12 cellular contexts compared by ENCODE assay signal in genomic region chr7:2175514-2175913, GRCh38. TPM values are rescaled to one million over a fixed set of nuclear protein-coding genes. Genes with fewer than 3 reads are reported as not detected.
DNase-seq lines count a peak whose midpoint lies in the region; ATAC-seq and TF ChIP-seq lines count a peak whose summit lies in the region.
"Had no signal": no experiment of that assay in that cellular context is flagged by ENCODE, and none has a peak within 500 bp of the region (broad histone marks: within the 10 kb centered on the region; RNA-seq: fewer than 3 reads in every experiment).

No MANE protein-coding gene starts in this region.

- TF ChIP-seq POLR2A in vagina (IDR thresholded peaks at IDR 0.05), result no peak

- no peaks in the 10 kb centered on the region for H3K9me3 Mint-ChIP-seq in T-cell
- H3K9me3 Mint-ChIP-seq: stimulated activated naive CD8-positive, alpha-beta T cell treated with anti-CD3 and anti-CD28 coated beads, Interleukin-15, amount 100 ng/mL, for 72 hours had no signal

- no peak overlapping the region for H3K4me3 Mint-ChIP-seq in T-cell
- H3K4me3 Mint-ChIP-seq: stimulated activated naive CD8-positive, alpha-beta T cell treated with anti-CD3 and anti-CD28 coated beads, Interleukin-15, amount 100 ng/mL, for 72 hours had no signal

- H3K36me3 Mint-ChIP-seq in T-cell, result peaks cover 45% of the 10 kb centered on the region

- TF ChIP-seq CTCF in cardiac fibroblast (IDR thresholded peaks at IDR 0.05; ENCODE audit: low read depth, low read length) (no peak), kidney epithelial cell (IDR thresholded peaks at IDR 0.05; ENCODE audit: insufficient read depth, low read length, poor library complexity, severe bottlenecking) (no peak), vagina (IDR thresholded peaks at IDR 0.05) (no peak)

- H3K9me3 ChIP-seq in vagina, result no peaks in the 10 kb centered on the region
- H3K9me3 ChIP-seq: ovary had no signal

- H3K27ac Mint-ChIP-seq in T-cell, result no peak overlapping the region
- H3K27ac Mint-ChIP-seq: stimulated activated naive CD8-positive, alpha-beta T cell treated with anti-CD3 and anti-CD28 coated beads, Interleukin-15, amount 100 ng/mL, for 72 hours had no signal

- ATAC-seq in T-cell (replicated peaks in 1 of 4), result no peak
- ATAC-seq: stimulated activated naive CD8-positive, alpha-beta T cell treated with anti-CD3 and anti-CD28 coated beads, Interleukin-15, amount 100 ng/mL, for 72 hours had no signal

- peak; percentile 78 for DNase-seq in HT-29 (ENCODE audit: low spot score)
- DNase-seq in cardiac fibroblast (ENCODE audit: low read depth in 2 of 2), result peak; percentile 96 to 97
- peak; percentile 85 for DNase-seq in kidney epithelial cell (ENCODE audit: low read depth)
- no peak for DNase-seq in vagina (ENCODE audit: extremely low spot score in 2 of 2)
- DNase-seq in T-cell, result no peak
- no peak for DNase-seq in G401 (ENCODE audit: low spot score)
- no peak for DNase-seq in COLO668 (lab: John Stamatoyannopoulos, UW; ENCODE audit: unreplicated experiment)
- DNase-seq: NCI-H524; stimulated activated naive CD8-positive, alpha-beta T cell treated with anti-CD3 and anti-CD28 coated beads, Interleukin-15, amount 100 ng/mL, for 72 hours had no signal

- H3K27me3 ChIP-seq in kidney epithelial cell (ENCODE audit: control insufficient read depth, insufficient read depth, low read length) (no peaks in the 10 kb centered on the region), vagina (no peaks in the 10 kb centered on the region)
- H3K27me3 ChIP-seq: ovary had no signal

- H3K27me3 Mint-ChIP-seq in T-cell, result no peaks in the 10 kb centered on the region
- H3K27me3 Mint-ChIP-seq: stimulated activated naive CD8-positive, alpha-beta T cell treated with anti-CD3 and anti-CD28 coated beads, Interleukin-15, amount 100 ng/mL, for 72 hours had no signal

- peaks cover 14% of the 10 kb centered on the region for H3K4me1 ChIP-seq in vagina

- peaks cover 0 to 18% (median 2%) of the 10 kb centered on the region in 3 donors for H3K4me1 Mint-ChIP-seq in T-cell

- POLR2A ChIA-PET in T-cell (lab: Charles Lee), result no interaction called here

- peak overlapping the region; percentile 63 for H3K27ac ChIP-seq in vagina
- H3K27ac ChIP-seq: HL-60, ovary had no signal

- H3K36me3 ChIP-seq in kidney epithelial cell (ENCODE audit: control insufficient read depth, insufficient read depth, low read length) (no peaks in the 10 kb centered on the region), vagina (no peaks in the 10 kb centered on the region)
- H3K36me3 ChIP-seq: ovary had no signal

- intact Hi-C loops in vagina (cut with DNase I), result no loop called here

- CTCF ChIA-PET in T-cell (lab: Charles Lee), result no interaction called here

- no peak overlapping the region for H3K4me3 ChIP-seq in cardiac fibroblast (replicated peaks in 1 of 2; ENCODE audit: low read depth in 2 of 2, low read length in 2 of 2)
- H3K4me3 ChIP-seq in kidney epithelial cell (ENCODE audit: low read depth, low read length), result no peak overlapping the region
- no peak overlapping the region for H3K4me3 ChIP-seq in vagina
- H3K4me3 ChIP-seq: coronary artery, ovary had no signal

- in situ Hi-C loops in G401 (cut with HindIII; ENCODE audit: low sequenced_read_pairs), result no loop called here

RNA-seq across cellular contexts. Expression of gene MAD1L1, which starts 57.2 kb away (rescaled TPM):
- total RNA-seq in HT-29 (2014; rRNA removed; shearing (Covaris generic)), result 89.2 and 103 TPM in 2 replicates
- total RNA-seq in kidney epithelial cell, result 59.5 and 61.2 TPM in 2 replicates
- total RNA-seq in vagina, result 62.4 TPM
- 100 to 1,000 TPM; 106 to 178 (median 122) TPM for total RNA-seq in T-cell
- total RNA-seq in G401 (2014; rRNA removed; shearing (Covaris generic)), result 77.8 and 163 TPM in 2 replicates

Comparison
In these comparisons a context has a peak if more than half of its experiments do, and no peak if none do; other contexts are left out.
1. DNase-seq: peak in HT-29 (single experiment), cardiac fibroblast (2 of 2) and kidney epithelial cell (single experiment); none in vagina (0 of 2), T-cell (0 of 34), G401 (single experiment) and COLO668 (single experiment).